ENCODE assay signal across 1 cellular context in genomic region chr11:118842369-118842768, GRCh38.
A peak's percentile ranks its signal among the peaks of the same experiment; 100 is the strongest.
TF ChIP-seq lines count a peak whose summit lies in the region.

No MANE protein-coding gene starts in this region.

TF ChIP-seq in HEK293, 187 proteins besides CTCF, POLR2A, EP300 and RAD21 (continued from another document):
- TF ChIP-seq REST (tag by site-specific recombination; IDR thresholded peaks at IDR 0.05): peak; percentile 58
